ENCODE assay signal across 1 cellular context in genomic region chr20:64260239-64260638, GRCh38.
TF ChIP-seq lines count a peak whose summit lies in the region.

No MANE protein-coding gene starts in this region.

TF ChIP-seq in HepG2, 621 proteins besides CTCF, POLR2A, EP300 and RAD21 (continued from another document):
- no peak for TF ChIP-seq USF2 (IDR thresholded peaks at IDR 0.05; ENCODE audit: low read depth, low read length)
- TF ChIP-seq USF2 (CRISPR knock-in tag; IDR thresholded peaks at IDR 0.05; ENCODE audit: borderline replicate concordance) = no peak
